1 cellular context compared by ENCODE assay signal in genomic region chr12:104515899-104516298, GRCh38.
TF ChIP-seq lines count a peak whose summit lies in the region.

No MANE protein-coding gene starts in this region.

TF ChIP-seq in K562, 482 proteins besides CTCF, POLR2A, EP300 and RAD21:
- no peak for TF ChIP-seq HLTF (IDR thresholded peaks at IDR 0.05)
- TF ChIP-seq ZBTB43 (CRISPR knock-in tag; IDR thresholded peaks at IDR 0.05) = no peak
- TF ChIP-seq CREB3 (tag; conservative IDR thresholded peaks at IDR 0.05; ENCODE audit: low read depth) = no peak
- peak; percentile 63 for TF ChIP-seq SOX6 (IDR thresholded peaks at IDR 0.05)
- no peak for TF ChIP-seq NUFIP1 (IDR thresholded peaks at IDR 0.05; ENCODE audit: partially characterized antibody)
- TF ChIP-seq CBFA2T3 (IDR thresholded peaks at IDR 0.05) = peak; percentile 41
- TF ChIP-seq RBM14 (IDR thresholded peaks at IDR 0.05; ENCODE audit: borderline replicate concordance, insufficient read depth, low read depth, low read length) = no peak
- TF ChIP-seq, protein P1, sequence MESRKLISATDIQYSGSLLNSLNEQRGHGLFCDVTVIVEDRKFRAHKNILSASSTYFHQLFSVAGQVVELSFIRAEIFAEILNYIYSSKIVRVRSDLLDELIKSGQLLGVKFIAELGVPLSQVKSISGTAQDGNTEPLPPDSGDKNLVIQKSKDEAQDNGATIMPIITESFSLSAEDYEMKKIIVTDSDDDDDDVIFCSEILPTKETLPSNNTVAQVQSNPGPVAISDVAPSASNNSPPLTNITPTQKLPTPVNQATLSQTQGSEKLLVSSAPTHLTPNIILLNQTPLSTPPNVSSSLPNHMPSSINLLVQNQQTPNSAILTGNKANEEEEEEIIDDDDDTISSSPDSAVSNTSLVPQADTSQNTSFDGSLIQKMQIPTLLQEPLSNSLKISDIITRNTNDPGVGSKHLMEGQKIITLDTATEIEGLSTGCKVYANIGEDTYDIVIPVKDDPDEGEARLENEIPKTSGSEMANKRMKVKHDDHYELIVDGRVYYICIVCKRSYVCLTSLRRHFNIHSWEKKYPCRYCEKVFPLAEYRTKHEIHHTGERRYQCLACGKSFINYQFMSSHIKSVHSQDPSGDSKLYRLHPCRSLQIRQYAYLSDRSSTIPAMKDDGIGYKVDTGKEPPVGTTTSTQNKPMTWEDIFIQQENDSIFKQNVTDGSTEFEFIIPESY (CRISPR knock-in tag; IDR thresholded peaks at IDR 0.05) = no peak
- TF ChIP-seq TAF9B (IDR thresholded peaks at IDR 0.05; ENCODE audit: partially characterized antibody) = no peak
- no peak for TF ChIP-seq XRCC4 (IDR thresholded peaks at IDR 0.05; ENCODE audit: extremely low read depth, insufficient read depth, insufficient read length)
- TF ChIP-seq FOS (IDR thresholded peaks at IDR 0.05; ENCODE audit: extremely low read depth, insufficient read length) = no peak
- no peak for TF ChIP-seq FOXK2 (conservative IDR thresholded peaks at IDR 0.05 in 1 of 2, IDR thresholded peaks at IDR 0.05 in 1 of 2; ENCODE audit: low read depth in 2 of 2)
